8 cellular contexts compared by ENCODE assay signal in the genomic region with DNA sequence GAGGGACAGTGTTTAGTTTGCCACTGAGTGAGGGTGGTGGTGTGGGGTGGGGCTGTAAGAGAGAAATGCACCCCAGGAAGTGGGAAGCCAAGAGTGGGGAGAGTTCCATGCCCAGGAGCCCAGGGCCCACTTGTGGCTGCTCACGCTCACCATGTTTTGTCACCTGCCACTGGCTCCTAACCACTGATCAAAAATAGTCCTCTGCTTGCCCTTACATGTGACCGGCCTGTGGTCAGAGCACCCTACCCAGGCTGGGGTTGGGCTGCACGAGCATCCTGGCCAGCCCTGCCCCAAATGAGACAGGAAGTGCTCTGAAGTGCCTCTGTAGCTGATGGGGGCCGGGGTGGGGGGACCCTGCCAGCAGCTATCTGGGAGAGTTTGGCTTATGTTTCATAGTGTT.
A peak's percentile ranks its signal among the peaks of the same experiment; 100 is the strongest.
DNase-seq lines count a peak whose midpoint lies in the region; ATAC-seq and TF ChIP-seq lines count a peak whose summit lies in the region.

No MANE protein-coding gene starts in this region.

- peaks cover 12% of the 10 kb centered on the region for H3K27me3 Mint-ChIP-seq in activated naive CD4-positive, alpha-beta T cell treated with anti-CD3 and anti-CD28 coated beads, Interleukin-2, amount 10 ng/mL, durations not matched to agents 7 days and 5 days
- H3K27me3 Mint-ChIP-seq in activated naive CD4-positive, alpha-beta T cell treated with anti-CD3 and anti-CD28 coated beads for 36 hours (ENCODE audit: low read depth) = no peaks in the 10 kb centered on the region
- no peaks in the 10 kb centered on the region for H3K27me3 Mint-ChIP-seq in activated T-cell treated with anti-CD3 and anti-CD28 coated beads, Interleukin-2, amount 50 U/mL, for 72 hours (ENCODE audit: low read depth)

- ATAC-seq in HG03103 (IDR thresholded peaks at IDR 0.05; ENCODE audit: low read depth, unreplicated experiment) = peak; percentile 42
- ATAC-seq in activated T-cell treated with anti-CD3 and anti-CD28 coated beads, Interleukin-2, amount 50 U/mL, for 72 hours (replicated peaks in 1 of 2) = peak; percentile 63 to 65

- H3K4me1 ChIP-seq in transverse colon (peaks cover 0 to 14% (median 2%) of the 10 kb centered on the region in 4 donors), uterus (peaks cover 0 to 4% of the 10 kb centered on the region in 2 donors)

- in situ Hi-C loops in transverse colon (cut with MboI; ENCODE audit: low pct_ligation_motif_present in 1 of 4, low pct_unique_long_range_greater_than_20kb in 1 of 4, low sequenced_read_pairs in 3 of 4) = no loop called here

- CTCF ChIA-PET in activated naive CD4-positive, alpha-beta T cell treated with anti-CD3 and anti-CD28 coated beads, Interleukin-2, amount 10 ng/mL, durations not matched to agents 7 days and 5 days (lab: Charles Lee) = no interaction called here
- CTCF ChIA-PET in activated naive CD4-positive, alpha-beta T cell treated with anti-CD3 and anti-CD28 coated beads for 36 hours (lab: Charles Lee) = no interaction called here

- H3K4me3 ChIP-seq in transverse colon = no peak overlapping the region
- H3K4me3 ChIP-seq in uterus = no peak overlapping the region

- 60% methylated on average over 4 of the region's 4 CpGs; no CpG with 5 or more reads in 1 of the 2 donors for WGBS in transverse colon (ENCODE audit: low coverage in 1 of 2), 2 donors

- H3K36me3 ChIP-seq in transverse colon = no peaks in the 10 kb centered on the region
- no peaks in the 10 kb centered on the region for H3K36me3 ChIP-seq in uterus

- peak overlapping the region; percentile 23 for H3K4me3 Mint-ChIP-seq in activated naive CD4-positive, alpha-beta T cell treated with anti-CD3 and anti-CD28 coated beads, Interleukin-2, amount 10 ng/mL, durations not matched to agents 7 days and 5 days
- no peak overlapping the region for H3K4me3 Mint-ChIP-seq in activated naive CD4-positive, alpha-beta T cell treated with anti-CD3 and anti-CD28 coated beads for 36 hours
- no peak overlapping the region for H3K4me3 Mint-ChIP-seq in activated T-cell treated with anti-CD3 and anti-CD28 coated beads, Interleukin-2, amount 50 U/mL, for 72 hours

- intact Hi-C loops in activated naive CD4-positive, alpha-beta T cell treated with anti-CD3 and anti-CD28 coated beads for 36 hours (cut with micrococcal nuclease) = no loop called here
- intact Hi-C loops in transverse colon (cut with DNase I; ENCODE audit: low total_unique reads) (no loop called here), uterus (cut with DNase I; ENCODE audit: low total_unique reads) (no loop called here)

- no peaks in the 10 kb centered on the region for H3K36me3 Mint-ChIP-seq in activated naive CD4-positive, alpha-beta T cell treated with anti-CD3 and anti-CD28 coated beads, Interleukin-2, amount 10 ng/mL, durations not matched to agents 7 days and 5 days
- H3K36me3 Mint-ChIP-seq in activated naive CD4-positive, alpha-beta T cell treated with anti-CD3 and anti-CD28 coated beads for 36 hours (ENCODE audit: low read depth) = no peaks in the 10 kb centered on the region
- H3K36me3 Mint-ChIP-seq in activated T-cell treated with anti-CD3 and anti-CD28 coated beads, Interleukin-2, amount 50 U/mL, for 72 hours (ENCODE audit: insufficient read depth in 2 of 2) = no peaks in the 10 kb centered on the region

- H3K27me3 ChIP-seq in transverse colon = no peaks in the 10 kb centered on the region
- no peaks in the 10 kb centered on the region for H3K27me3 ChIP-seq in uterus

- H3K27ac Mint-ChIP-seq in activated naive CD4-positive, alpha-beta T cell treated with anti-CD3 and anti-CD28 coated beads, Interleukin-2, amount 10 ng/mL, durations not matched to agents 7 days and 5 days = peak overlapping the region; percentile 85
- H3K27ac Mint-ChIP-seq in activated naive CD4-positive, alpha-beta T cell treated with anti-CD3 and anti-CD28 coated beads for 36 hours = no peak overlapping the region
- peak overlapping the region; percentile 69 for H3K27ac Mint-ChIP-seq in activated T-cell treated with anti-CD3 and anti-CD28 coated beads, Interleukin-2, amount 50 U/mL, for 72 hours

- peaks cover 59% of the 10 kb centered on the region for H3K4me1 Mint-ChIP-seq in activated naive CD4-positive, alpha-beta T cell treated with anti-CD3 and anti-CD28 coated beads, Interleukin-2, amount 10 ng/mL, durations not matched to agents 7 days and 5 days
- H3K4me1 Mint-ChIP-seq in activated naive CD4-positive, alpha-beta T cell treated with anti-CD3 and anti-CD28 coated beads for 36 hours (ENCODE audit: low read depth) = peaks cover 19% of the 10 kb centered on the region
- peaks cover 37% of the 10 kb centered on the region for H3K4me1 Mint-ChIP-seq in activated T-cell treated with anti-CD3 and anti-CD28 coated beads, Interleukin-2, amount 50 U/mL, for 72 hours (ENCODE audit: low read depth)

- H3K9me3 Mint-ChIP-seq in activated naive CD4-positive, alpha-beta T cell treated with anti-CD3 and anti-CD28 coated beads, Interleukin-2, amount 10 ng/mL, durations not matched to agents 7 days and 5 days = no peaks in the 10 kb centered on the region
- no peaks in the 10 kb centered on the region for H3K9me3 Mint-ChIP-seq in activated naive CD4-positive, alpha-beta T cell treated with anti-CD3 and anti-CD28 coated beads for 36 hours
- no peaks in the 10 kb centered on the region for H3K9me3 Mint-ChIP-seq in activated T-cell treated with anti-CD3 and anti-CD28 coated beads, Interleukin-2, amount 50 U/mL, for 72 hours

- TF ChIP-seq CTCF in transverse colon (IDR thresholded peaks at IDR 0.05) = no peak
- no peak for TF ChIP-seq CTCF in uterus (IDR thresholded peaks at IDR 0.05)

- TF ChIP-seq POLR2A in transverse colon (IDR thresholded peaks at IDR 0.05) (no peak), uterus (IDR thresholded peaks at IDR 0.05) (no peak)

- TF ChIP-seq EP300 in transverse colon (IDR thresholded peaks at IDR 0.05; ENCODE audit: low read depth) = no peak

- peak overlapping the region in 1 of 4 donors; percentile 30 for H3K27ac ChIP-seq in transverse colon
- H3K27ac ChIP-seq in uterus = no peak overlapping the region

- DNase-seq in activated naive CD4-positive, alpha-beta T cell treated with anti-CD3 and anti-CD28 coated beads, Interleukin-2, amount 10 ng/mL, durations not matched to agents 7 days and 5 days = peak; percentile 55
- no peak for DNase-seq in activated naive CD4-positive, alpha-beta T cell treated with anti-CD3 and anti-CD28 coated beads for 36 hours
- DNase-seq in activated T-cell treated with anti-CD3 and anti-CD28 coated beads, Interleukin-2, amount 50 U/mL, for 72 hours = peak; percentile 34 to 38
- peak; percentile 62 for DNase-seq in transverse colon
- no peak for DNase-seq in HCEC 1CT
- DNase-seq in uterus = no peak
- DNase-seq in DMS153 treated with DMSO at 0.1 percent for 48 hours (lab: John Stamatoyannopoulos, UW; ENCODE audit: unreplicated experiment) = no peak

- H3K9me3 ChIP-seq in transverse colon (no peaks in the 10 kb centered on the region), uterus (no peaks in the 10 kb centered on the region)

Comparison
In these comparisons a context has a peak if more than half of its experiments do, and no peak if none do; other contexts are left out.
1. DNase-seq: peak in activated naive CD4-positive, alpha-beta T cell treated with anti-CD3 and anti-CD28 coated beads, Interleukin-2, amount 10 ng/mL, durations not matched to agents 7 days and 5 days (single experiment), activated T-cell treated with anti-CD3 and anti-CD28 coated beads, Interleukin-2, amount 50 U/mL, for 72 hours (2 of 2) and transverse colon (single experiment); none in activated naive CD4-positive, alpha-beta T cell treated with anti-CD3 and anti-CD28 coated beads for 36 hours (single experiment), HCEC 1CT (single experiment), uterus (0 of 2) and DMS153 treated with DMSO at 0.1 percent for 48 hours (single experiment).